In the genomic region with DNA sequence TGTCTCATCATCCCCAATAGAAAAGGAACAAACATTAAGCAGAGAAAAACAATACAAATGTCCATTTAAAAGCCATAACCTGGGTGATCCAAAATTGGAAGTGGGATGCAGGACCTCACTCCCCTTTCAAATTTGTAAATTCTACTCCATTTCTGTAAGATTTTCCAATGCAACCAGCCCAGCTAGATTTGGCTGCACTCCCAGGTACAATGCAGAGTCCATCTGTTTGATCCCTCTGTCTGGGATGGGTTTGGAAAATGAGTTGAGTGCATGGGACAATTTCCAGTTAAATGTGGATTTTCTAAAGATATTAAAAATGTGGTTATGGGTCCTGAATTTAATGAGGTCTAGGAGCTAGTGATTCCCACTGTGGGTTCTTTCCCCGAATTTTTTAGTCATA, we compare ENCODE assay signal across 13 cellular contexts.
DNase-seq lines count a peak whose midpoint lies in the region; TF ChIP-seq lines count a peak whose summit lies in the region.
"Had no signal": no experiment of that assay in that cellular context is flagged by ENCODE, and none has a peak within 500 bp of the region (broad histone marks: within the 10 kb centered on the region; RNA-seq: fewer than 3 reads in every experiment).

No MANE protein-coding gene starts in this region.

- peaks cover 4% of the 10 kb centered on the region for H3K9me3 Mint-ChIP-seq in Calu3 (ENCODE audit: low read depth, unreplicated experiment)
- H3K9me3 Mint-ChIP-seq: CD8-positive, alpha-beta T cell had no signal

- CTCF ChIA-PET in Calu3 (lab: Charles Lee), result no interaction called here

- intact Hi-C loops in Calu3 (cut with micrococcal nuclease; ENCODE audit: unreplicated experiment), result no loop called here

- H3K4me3 Mint-ChIP-seq in Calu3 (ENCODE audit: low read depth, unreplicated experiment), result no peak overlapping the region
- H3K4me3 Mint-ChIP-seq: B cell; CD8-positive, alpha-beta T cell had no signal

- no peaks in the 10 kb centered on the region for H3K4me1 Mint-ChIP-seq in Calu3 (ENCODE audit: low read depth, unreplicated experiment)
- H3K4me1 Mint-ChIP-seq: B cell had no signal

- peaks cover 12% of the 10 kb centered on the region for H3K27me3 Mint-ChIP-seq in Calu3 (ENCODE audit: unreplicated experiment)

- no peaks in the 10 kb centered on the region for H3K36me3 Mint-ChIP-seq in Calu3 (ENCODE audit: insufficient read depth, unreplicated experiment)
- H3K36me3 Mint-ChIP-seq: CD8-positive, alpha-beta T cell had no signal

- DNase-seq in NCI-H2171 treated with DMSO at 0.1 percent for 48 hours (lab: John Stamatoyannopoulos, UW), result peak; percentile 8
- DNase-seq in NCI-H2171 (lab: John Stamatoyannopoulos, UW), result no peak
- DNase-seq in NCI-H446 treated with DMSO at 0.1 percent for 48 hours (lab: John Stamatoyannopoulos, UW), result peak; percentile 74
- DNase-seq in occipital lobe (lab: John Stamatoyannopoulos, UW), result peak; percentile 15
- no peak for DNase-seq in NCI-H69 (lab: John Stamatoyannopoulos, UW)
- no peak for DNase-seq in NAMALWA (ENCODE audit: low spot score)
- no peak for DNase-seq in Calu3
- DNase-seq: 8988T; CD8-positive, alpha-beta T cell; DMS153; DMS79; GM23248 had no signal

- no peak for TF ChIP-seq CTCF in Calu3 (IDR thresholded peaks at IDR 0.05; ENCODE audit: unreplicated experiment)

- H3K27ac Mint-ChIP-seq in Calu3 (ENCODE audit: unreplicated experiment), result no peak overlapping the region
- H3K27ac Mint-ChIP-seq: B cell; CD8-positive, alpha-beta T cell had no signal

- no TSS peak for BruUV-seq in Calu3 (replicated peaks; lab: Mats Ljungman, UMichigan)

Comparison
In these comparisons a context has a peak if more than half of its experiments do, and no peak if none do; other contexts are left out.
1. DNase-seq: peak in NCI-H2171 treated with DMSO at 0.1 percent for 48 hours (single experiment), NCI-H446 treated with DMSO at 0.1 percent for 48 hours (single experiment) and occipital lobe (single experiment); none in NCI-H2171 (single experiment), NCI-H69 (single experiment), NAMALWA (single experiment) and Calu3 (single experiment).